ENCODE assay signal across 29 cellular contexts in the genomic region with DNA sequence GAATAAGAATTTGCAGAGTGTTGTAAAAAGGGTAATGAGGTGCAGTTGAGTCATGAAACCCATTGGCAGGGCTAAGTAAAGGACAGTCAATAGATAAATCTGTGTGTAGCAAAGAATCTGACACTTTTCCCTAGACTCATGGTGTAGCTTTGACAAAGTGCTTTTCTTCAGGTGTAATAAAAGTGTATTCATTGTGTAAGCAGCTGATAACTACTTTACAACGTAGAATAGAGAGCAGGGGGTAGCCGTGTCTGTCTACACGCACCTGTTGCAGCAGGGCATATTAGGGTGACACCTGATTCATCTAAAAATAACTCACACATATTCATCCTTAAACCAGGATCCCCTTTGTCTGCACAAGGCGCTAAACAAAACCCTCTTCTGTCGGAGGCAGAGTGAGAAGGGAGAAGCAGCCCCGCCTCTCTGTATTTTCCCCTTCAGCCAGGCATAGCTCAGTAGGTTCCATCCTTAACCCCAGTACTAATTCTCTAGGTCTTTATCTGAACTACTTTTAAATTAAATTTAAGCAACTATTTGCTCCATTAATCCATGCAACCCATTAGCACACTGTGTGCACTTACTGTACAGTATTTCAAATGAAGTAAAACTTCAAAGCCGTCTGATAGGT.
"Had no signal": no experiment of that assay in that cellular context is flagged by ENCODE, and none has a peak within 500 bp of the region (broad histone marks: within the 10 kb centered on the region; RNA-seq: fewer than 3 reads in every experiment).

No MANE protein-coding gene starts in this region.

- H3K36me3 ChIP-seq: esophagus muscularis mucosa, heart right ventricle, left lung, neural progenitor cell, prostate gland, sigmoid colon, spleen, tibial artery, upper lobe of left lung had no signal

- H3K4me1 Mint-ChIP-seq: immature natural killer cell; naive thymus-derived CD4-positive, alpha-beta T cell; stimulated activated memory B cell treated with anti-CD40 and anti-IgM and Interleukin-4, amounts not matched to agents 10 μg/mL and 1 μg/mL and 100 μg/mL, for 72 hours had no signal

- DNase-seq: dermis blood vessel endothelial cell; effector memory CD4-positive, alpha-beta T cell; foreskin melanocyte; glutamatergic neuron; heart right ventricle; hypothalamus; immature natural killer cell; islet precursor cell; kidney glomerular epithelial cell; left lung; mesenchymal stem cell; naive thymus-derived CD4-positive, alpha-beta T cell; right cardiac atrium; sigmoid colon; spleen; stimulated activated CD4-positive, alpha-beta T cell treated with anti-CD3 and anti-CD28 coated beads, Interleukin-4, amount 100 ng/mL, for 4 hours; stimulated activated naive CD8-positive, alpha-beta T cell treated with anti-CD3 and anti-CD28 coated beads, Interleukin-15, Interleukin-2, amounts not matched to agents 100 U/mL and 50 U/mL, for 24 hours; substantia nigra; testis; tibial artery; upper lobe of left lung had no signal

- H2AFZ ChIP-seq: neural progenitor cell, parathyroid adenoma had no signal

- H3K9me3 ChIP-seq: esophagus muscularis mucosa, heart right ventricle, left lung, prostate gland, sigmoid colon, spleen, testis, tibial artery, upper lobe of left lung had no signal

- H3K27ac ChIP-seq: coronary artery, esophagus muscularis mucosa, heart right ventricle, left lung, neural progenitor cell, parathyroid adenoma, prostate gland, sigmoid colon, spleen, testis, tibial artery, upper lobe of left lung had no signal

- H3K27ac Mint-ChIP-seq: immature natural killer cell; mesothelial cell of epicardium; naive thymus-derived CD4-positive, alpha-beta T cell; nephron; neural progenitor cell; stimulated activated memory B cell treated with anti-CD40 and anti-IgM and Interleukin-4, amounts not matched to agents 10 μg/mL and 1 μg/mL and 100 μg/mL, for 72 hours had no signal

- H3K4me2 ChIP-seq: neural progenitor cell had no signal

- H3K36me3 Mint-ChIP-seq: immature natural killer cell; mesothelial cell of epicardium; naive thymus-derived CD4-positive, alpha-beta T cell; neural progenitor cell; stimulated activated memory B cell treated with anti-CD40 and anti-IgM and Interleukin-4, amounts not matched to agents 10 μg/mL and 1 μg/mL and 100 μg/mL, for 72 hours had no signal

- H3K27me3 Mint-ChIP-seq: stimulated activated memory B cell treated with anti-CD40 and anti-IgM and Interleukin-4, amounts not matched to agents 10 μg/mL and 1 μg/mL and 100 μg/mL, for 72 hours had no signal

- H3K27me3 ChIP-seq: esophagus muscularis mucosa, heart right ventricle, left lung, neural progenitor cell, sigmoid colon, spleen, testis, tibial artery, upper lobe of left lung had no signal

- H3K4me3 Mint-ChIP-seq: immature natural killer cell; mesothelial cell of epicardium; naive thymus-derived CD4-positive, alpha-beta T cell; nephron; neural progenitor cell; stimulated activated memory B cell treated with anti-CD40 and anti-IgM and Interleukin-4, amounts not matched to agents 10 μg/mL and 1 μg/mL and 100 μg/mL, for 72 hours had no signal

- H3K79me2 ChIP-seq: parathyroid adenoma had no signal

- H3K9ac ChIP-seq: neural progenitor cell, parathyroid adenoma had no signal

- ATAC-seq: heart right ventricle; left lung; naive thymus-derived CD4-positive, alpha-beta T cell; right cardiac atrium; stimulated activated memory B cell treated with anti-CD40 and anti-IgM and Interleukin-4, amounts not matched to agents 10 μg/mL and 1 μg/mL and 100 μg/mL, for 72 hours; stimulated activated naive CD8-positive, alpha-beta T cell treated with anti-CD3 and anti-CD28 coated beads, Interleukin-15, Interleukin-2, amounts not matched to agents 100 U/mL and 50 U/mL, for 24 hours had no signal

- H3K4me1 ChIP-seq: esophagus muscularis mucosa, heart right ventricle, left lung, neural progenitor cell, parathyroid adenoma, prostate gland, sigmoid colon, spleen, testis, tibial artery, upper lobe of left lung had no signal

- H3K4me3 ChIP-seq: coronary artery, esophagus muscularis mucosa, heart right ventricle, left lung, neural progenitor cell, prostate gland, sigmoid colon, spleen, testis, tibial artery, upper lobe of left lung had no signal

- H3K9me3 Mint-ChIP-seq: mesothelial cell of epicardium; nephron; stimulated activated memory B cell treated with anti-CD40 and anti-IgM and Interleukin-4, amounts not matched to agents 10 μg/mL and 1 μg/mL and 100 μg/mL, for 72 hours had no signal
